Comparison of ENCODE assay signal across 8 cellular contexts in the genomic region with DNA sequence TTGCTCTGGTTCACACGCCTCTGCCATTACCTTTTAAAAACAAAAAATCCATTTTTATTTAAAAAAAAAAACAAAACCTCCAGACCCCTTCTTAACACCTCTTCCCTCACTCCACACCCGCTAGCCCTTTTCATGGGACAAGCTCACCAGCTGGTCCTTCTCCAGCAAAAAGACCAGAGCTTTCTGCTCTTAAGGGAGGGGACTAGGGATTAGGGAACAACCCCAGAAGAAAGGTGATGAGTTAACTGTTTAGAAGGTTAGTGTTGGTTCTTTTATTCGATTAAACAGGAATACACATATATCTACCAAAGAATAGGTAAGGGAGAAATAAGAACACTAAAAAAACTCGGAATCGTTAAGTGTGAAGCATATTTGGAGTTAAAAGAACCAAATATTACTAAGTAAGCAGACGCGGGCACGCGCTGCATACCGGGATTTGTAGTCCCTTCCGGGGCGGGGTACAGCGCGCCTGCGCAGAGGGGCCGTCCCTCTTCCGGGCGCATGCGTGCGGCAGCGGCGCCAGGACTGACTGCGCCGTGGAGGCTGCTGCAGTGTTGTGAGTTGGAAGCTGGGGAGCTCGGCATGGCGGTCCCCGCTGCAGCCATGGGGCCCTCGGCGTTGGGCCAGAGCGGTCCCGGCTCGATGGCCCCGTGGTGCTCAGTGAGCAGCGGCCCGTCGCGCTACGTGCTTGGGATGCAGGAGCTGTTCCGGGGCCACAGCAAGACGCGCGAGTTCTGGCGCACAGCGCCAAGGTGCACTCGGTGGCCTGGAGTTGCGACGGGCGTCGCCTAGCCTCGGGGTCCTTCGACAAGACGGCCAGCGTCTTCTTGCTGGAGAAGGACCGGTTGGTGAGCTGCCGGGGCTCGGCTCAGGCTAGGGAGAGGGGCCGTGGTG.
A peak's percentile ranks its signal among the peaks of the same experiment; 100 is the strongest.
DNase-seq lines count a peak whose midpoint lies in the region; ATAC-seq, FAIRE-seq and TF ChIP-seq lines count a peak whose summit lies in the region.
"Not testable (repeated sequence)": the region's sequence is repeated elsewhere in the genome, so short reads cannot be mapped to it uniquely, and the experiment has no call there.

No MANE protein-coding gene starts in this region.

- peak; percentile 76 for ATAC-seq in GM18519 (IDR thresholded peaks at IDR 0.05; ENCODE audit: low FRiP score, unreplicated experiment)
- peak; percentile 72 for ATAC-seq in GM21737 (IDR thresholded peaks at IDR 0.05; ENCODE audit: unreplicated experiment)
- peak; percentile 74 for ATAC-seq in HG03175 (IDR thresholded peaks at IDR 0.05; ENCODE audit: unreplicated experiment)
- peak; percentile 88 for ATAC-seq in PC-3
- peak; percentile 91 for ATAC-seq in K562
- peak; percentile 98 for ATAC-seq in left ventricle myocardium superior
- peak; percentile 94 to 98 (median 97) for ATAC-seq in pancreas

- CTCF ChIA-PET in PC-3 (lab: Charles Lee); K562 (lab: Yijun Ruan, JAX; ENCODE audit: low intra/inter-chr PET ratio): not testable (repeated sequence)

- no CpG with 5 or more reads among the region's 57 CpGs for WGBS in K562 (ENCODE audit: insufficient coverage, low coverage, missing lambda C conversion rate)
- WGBS in pancreas, 2 donors, result 1 to 3% methylated on average over 6 to 23 of the region's 57 CpGs

- H3K4me3 ChIP-seq in ACC112 (ENCODE audit: low read depth, low read length) (peak overlapping the region; percentile 71), PC-3 (ENCODE audit: low read length) (peak overlapping the region; percentile 66; the same call in 1 of the 2 replicates), K562 (peak overlapping the region; percentile 34; the same call in 1 of the 2 replicates), pancreas (peak overlapping the region in 1 of 4 donors; percentile 32)

- not testable (repeated sequence) for TF ChIP-seq RAD21 in K562 (CRISPR knock-in tag; conservative IDR thresholded peaks at IDR 0.05 in 1 of 2, IDR thresholded peaks at IDR 0.05 in 1 of 2)

- H3K27me3 ChIP-seq in ACC112 (ENCODE audit: insufficient read depth, low read length); PC-3 (ENCODE audit: low read length); K562 (ENCODE audit: control insufficient read depth in 2 of 2, insufficient read depth in 2 of 2, low read length in 2 of 2); pancreas: not testable (repeated sequence)

- H3K9ac ChIP-seq in PC-3 (ENCODE audit: low read length); K562 (ENCODE audit: insufficient read depth in 1 of 2, low read depth in 2 of 2, low read length in 2 of 2): not testable (repeated sequence)

- H3K79me2 ChIP-seq in ACC112 (ENCODE audit: control insufficient read depth, insufficient read depth, low read length, unreplicated experiment); PC-3 (ENCODE audit: low read length); K562 (ENCODE audit: control insufficient read depth, insufficient read depth, low read length): not testable (repeated sequence)

- in situ Hi-C loops in K562 (cut with MboI), result not testable (repeated sequence)

- H2AFZ ChIP-seq in ACC112 (ENCODE audit: low read length, unreplicated experiment), result not testable (repeated sequence)
- H2AFZ ChIP-seq in PC-3 (ENCODE audit: low read length) (0 out of 2 replicates have a peak overlapping the region, but pooled peaks have one; percentile 65), K562 (ENCODE audit: low read depth, low read length) (peak overlapping the region; percentile 56; the same call in 1 of the 2 replicates)

- not testable (repeated sequence) for H3K9me1 ChIP-seq in K562 (ENCODE audit: control insufficient read depth, insufficient read depth, low read length)

- not testable (repeated sequence) for TF ChIP-seq CTCF in PC-3 (conservative IDR thresholded peaks at IDR 0.05; ENCODE audit: low read depth, low read length); K562 (IDR thresholded peaks at IDR 0.05 in 2 of 3, conservative IDR thresholded peaks at IDR 0.05 in 1 of 3; ENCODE audit: insufficient read depth in 2 of 3, low read depth in 1 of 3, low read length in 3 of 3); pancreas (IDR thresholded peaks at IDR 0.05)

- not testable (repeated sequence) for DNase-seq in PC-3
- DNase-seq in K562 (ENCODE audit: extremely low read depth in 1 of 4, low spot score in 3 of 4) (peak in 1 of 4 experiments; percentile 3), left ventricle myocardium superior (peak; percentile 35), pancreas (peak in 3 of 6 donors; percentile 9 to 73 (median 40))

- not testable (repeated sequence) for H3K4me1 ChIP-seq in ACC112 (ENCODE audit: control insufficient read depth, insufficient read depth, low read length, unreplicated experiment); PC-3 (ENCODE audit: insufficient read depth, low read length); K562 (replicated peaks in 1 of 2; ENCODE audit: control insufficient read depth in 2 of 2, insufficient read depth in 2 of 2, low read length in 2 of 2); pancreas

- not testable (repeated sequence) for H3F3A ChIP-seq in PC-3 (ENCODE audit: low read length, unreplicated experiment)

- TF ChIP-seq EP300 in K562 (IDR thresholded peaks at IDR 0.05; ENCODE audit: low read length), result not testable (repeated sequence)

- H3K36me3 ChIP-seq in ACC112 (ENCODE audit: insufficient read depth, low read length); PC-3 (ENCODE audit: low read depth, low read length); K562 (ENCODE audit: control insufficient read depth, insufficient read depth, low read length); pancreas: not testable (repeated sequence)

- not testable (repeated sequence) for H3K27ac ChIP-seq in ACC112 (ENCODE audit: low read depth, low read length); PC-3 (ENCODE audit: low read length); K562 (ENCODE audit: extremely low read depth, low read depth, low read length); pancreas

- H3K4me2 ChIP-seq in PC-3 (ENCODE audit: low read length), result peak overlapping the region; percentile 66; the same call in 1 of the 2 replicates
- not testable (repeated sequence) for H3K4me2 ChIP-seq in K562 (ENCODE audit: insufficient read depth, low read length)

- H3K9me2 ChIP-seq in PC-3 (replicated peaks; ENCODE audit: low read length), result not testable (repeated sequence)

- not testable (repeated sequence) for H3K9me3 ChIP-seq in PC-3 (ENCODE audit: low read length); K562 (replicated peaks; ENCODE audit: control insufficient read depth, insufficient read depth, low read depth, low read length); pancreas

- not testable (repeated sequence) for BruUV-seq in PC-3 (replicated peaks; lab: Mats Ljungman, UMichigan); K562 (replicated peaks; lab: Mats Ljungman, UMichigan)

- POLR2A ChIA-PET in PC-3 (lab: Charles Lee; ENCODE audit: unreplicated experiment); K562 (lab: Yijun Ruan, JAX): not testable (repeated sequence)

- intact Hi-C loops in PC-3 (cut with micrococcal nuclease); K562 (cut with micrococcal nuclease); left ventricle myocardium superior (cut with micrococcal nuclease); pancreas (cut with DNase I): not testable (repeated sequence)

- not testable (repeated sequence) for TF ChIP-seq POLR2A in K562 (conservative IDR thresholded peaks at IDR 0.05)

- H4K20me1 ChIP-seq in PC-3 (ENCODE audit: low read length); K562 (replicated peaks; ENCODE audit: control insufficient read depth, insufficient read depth, low read length): not testable (repeated sequence)

- peak; percentile 70 for FAIRE-seq in K562 (lab: Jason Lieb, UNC)
- FAIRE-seq in pancreas (lab: Jason Lieb, UNC), result not testable (repeated sequence)
